Comparison of ENCODE assay signal across 9 cellular contexts in the genomic region with DNA sequence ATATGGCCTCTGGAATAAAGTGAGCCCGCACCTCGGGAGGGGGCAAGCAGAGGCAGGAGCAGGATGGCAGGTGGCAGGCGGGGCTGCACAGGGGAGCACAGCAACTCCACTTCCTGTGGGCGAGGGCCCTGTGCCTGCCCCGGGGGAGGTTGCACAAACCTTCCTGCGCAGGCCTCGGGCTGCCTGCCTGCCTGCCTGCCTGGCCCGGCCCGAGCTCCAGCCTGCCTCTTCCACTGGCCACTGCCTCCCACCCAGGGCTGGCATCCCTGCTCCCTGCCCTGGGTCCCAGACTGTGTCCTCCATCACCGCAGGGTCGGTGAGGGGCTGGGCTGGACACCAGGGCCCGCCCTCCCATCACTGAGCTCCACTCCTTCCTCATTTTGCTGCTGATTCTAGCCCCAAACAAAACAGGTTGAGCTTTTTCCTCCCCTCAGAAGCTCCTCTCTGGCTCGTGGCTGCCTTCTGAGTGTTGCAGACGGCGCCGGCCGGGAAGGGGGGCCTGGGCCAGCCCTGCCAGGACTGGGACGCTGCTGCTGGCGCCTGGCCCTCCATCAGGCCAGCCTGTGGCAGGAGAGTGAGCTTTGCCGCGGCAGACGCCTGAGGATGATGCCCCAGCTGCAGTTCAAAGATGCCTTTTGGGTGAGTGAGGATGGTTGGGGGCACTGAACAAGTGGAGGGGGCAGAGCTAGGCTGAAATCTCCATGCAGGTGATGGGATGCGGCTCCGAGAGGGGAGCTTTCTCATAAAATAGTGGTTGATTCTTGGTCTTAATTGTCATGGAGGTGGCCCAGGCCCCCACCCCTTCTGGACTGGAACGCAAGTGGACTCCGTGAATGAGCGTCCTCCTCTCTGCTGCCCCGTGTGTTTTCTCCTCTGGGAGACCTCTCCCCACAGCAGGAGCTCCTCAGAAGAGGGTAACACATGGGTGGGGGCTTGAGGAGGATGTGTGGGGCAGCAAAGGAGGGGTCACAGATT. TPM values are rescaled to one million over a fixed set of nuclear protein-coding genes. Genes with fewer than 3 reads are reported as not detected.
DNase-seq lines count a peak whose midpoint lies in the region; ATAC-seq and TF ChIP-seq lines count a peak whose summit lies in the region.
"Had no signal": no experiment of that assay in that cellular context is flagged by ENCODE, and none has a peak within 500 bp of the region (broad histone marks: within the 10 kb centered on the region; RNA-seq: fewer than 3 reads in every experiment).

Gene PSTPIP1 (plus strand): TSS at position 156 of the 975 bp plus-strand sequence. CDS start 448 bp downstream, at position 604.

- H3K27me3 Mint-ChIP-seq in T-cell: no peaks in the 10 kb centered on the region
- H3K27me3 Mint-ChIP-seq in stimulated activated naive CD8-positive, alpha-beta T cell treated with anti-CD3 and anti-CD28 coated beads, Interleukin-15, Interleukin-2, amounts not matched to agents 100 ng/mL and 50 ng/mL, for 24 hours: no peaks in the 10 kb centered on the region

- peak; percentile 47 to 81 (median 68) for DNase-seq in T-cell
- DNase-seq in amygdala (lab: John Stamatoyannopoulos, UW): peak in 37 of 56 donors; percentile 15 to 79 (median 45)
- DNase-seq in lung (ENCODE audit: low spot score): no peak
- no peak for DNase-seq in HAP-1 (ENCODE audit: low spot score in 2 of 2)

- H3K36me3 ChIP-seq in lung (ENCODE audit: control insufficient read depth in 2 of 2, insufficient read depth in 2 of 2, low read length in 2 of 2): no peaks in the 10 kb centered on the region
- no peaks in the 10 kb centered on the region for H3K36me3 ChIP-seq in HAP-1 (replicated peaks)

- peak within 1 kb of the TSS; percentile 91 to 96 (median 93) for H3K4me3 Mint-ChIP-seq in T-cell
- H3K4me3 Mint-ChIP-seq in stimulated activated naive CD8-positive, alpha-beta T cell treated with anti-CD3 and anti-CD28 coated beads, Interleukin-15, Interleukin-2, amounts not matched to agents 100 ng/mL and 50 ng/mL, for 24 hours: peak within 1 kb of the TSS; percentile 89

- H3K4me1 ChIP-seq in lung (ENCODE audit: control insufficient read depth in 2 of 2, insufficient read depth in 2 of 2, low read length in 2 of 2) (peaks cover 0 to 4% of the 10 kb centered on the region in 2 donors), HAP-1 (no peaks in the 10 kb centered on the region)

- no peak for TF ChIP-seq CTCF in lung (IDR thresholded peaks at IDR 0.05; ENCODE audit: control extremely low read depth, extremely low read depth)

- POLR2A ChIA-PET in T-cell (lab: Charles Lee): interaction anchor here (0.7 to 1.9 kb wide), 3 partner anchors 18 to 64 kb away, joined by 3 to 5 read pairs (median 4); partner anchors contain the start of gene RCN2 (in 1 of the 2)

- peaks cover 5% of the 10 kb centered on the region for H3K36me3 Mint-ChIP-seq in T-cell
- peaks cover 18% of the 10 kb centered on the region for H3K36me3 Mint-ChIP-seq in stimulated activated naive CD8-positive, alpha-beta T cell treated with anti-CD3 and anti-CD28 coated beads, Interleukin-15, Interleukin-2, amounts not matched to agents 100 ng/mL and 50 ng/mL, for 24 hours (ENCODE audit: low read depth)

- H3K9me3 ChIP-seq in lung (ENCODE audit: control insufficient read depth in 2 of 2, insufficient read depth in 1 of 2, low read length in 1 of 2) (no peaks in the 10 kb centered on the region), HAP-1 (no peaks in the 10 kb centered on the region)

- in situ Hi-C loops in HAP-1 (cut with MboI; ENCODE audit: low sequenced_read_pairs): no loop called here

- H3K4me3 ChIP-seq in lung: peak within 1 kb of the TSS; percentile 1
- H3K4me3 ChIP-seq in HAP-1: no peak within 1 kb of the TSS

- H3K27ac ChIP-seq in lung (ENCODE audit: low read depth in 1 of 2, low read length in 1 of 2): peak within 1 kb of the TSS in 1 of 2 donors; percentile 81

- TF ChIP-seq POLR2A in GM10847 (IDR thresholded peaks at IDR 0.05; ENCODE audit: extremely low read depth, insufficient read length): peak; percentile 77

- H3K9me3 Mint-ChIP-seq in T-cell: no peaks in the 10 kb centered on the region
- no peaks in the 10 kb centered on the region for H3K9me3 Mint-ChIP-seq in stimulated activated naive CD8-positive, alpha-beta T cell treated with anti-CD3 and anti-CD28 coated beads, Interleukin-15, Interleukin-2, amounts not matched to agents 100 ng/mL and 50 ng/mL, for 24 hours

- H3K27me3 ChIP-seq in lung (ENCODE audit: control insufficient read depth, insufficient read depth): no peaks in the 10 kb centered on the region
- H3K27me3 ChIP-seq in HAP-1 (ENCODE audit: low read depth): peaks cover 7% of the 10 kb centered on the region; the same call in 1 of the 2 replicates

- peaks cover 59 to 74% (median 60%) of the 10 kb centered on the region in 3 donors for H3K4me1 Mint-ChIP-seq in T-cell
- peaks cover 71% of the 10 kb centered on the region for H3K4me1 Mint-ChIP-seq in stimulated activated naive CD8-positive, alpha-beta T cell treated with anti-CD3 and anti-CD28 coated beads, Interleukin-15, Interleukin-2, amounts not matched to agents 100 ng/mL and 50 ng/mL, for 24 hours (ENCODE audit: low read depth)

- ATAC-seq in HG02981 (IDR thresholded peaks at IDR 0.05; ENCODE audit: unreplicated experiment): peak; percentile 63
- peak; percentile 80 to 83 (median 82) for ATAC-seq in T-cell (replicated peaks in 1 of 4)
- no peak for ATAC-seq in lung (ENCODE audit: insufficient read depth, low FRiP score)
- no peak for ATAC-seq in HG02840 (IDR thresholded peaks at IDR 0.05; ENCODE audit: low FRiP score, unreplicated experiment)

- H3K27ac Mint-ChIP-seq in T-cell: peak within 1 kb of the TSS; percentile 98 to 99
- H3K27ac Mint-ChIP-seq in stimulated activated naive CD8-positive, alpha-beta T cell treated with anti-CD3 and anti-CD28 coated beads, Interleukin-15, Interleukin-2, amounts not matched to agents 100 ng/mL and 50 ng/mL, for 24 hours: peak within 1 kb of the TSS; percentile 88

- WGBS in lung, 2 donors: 22 to 45% methylated on average over 27 to 28 of the region's 28 CpGs

- CTCF ChIA-PET in T-cell (lab: Charles Lee): interaction anchor here (0.6 to 2.2 kb wide), 7 partner anchors 18 to 707 kb away, joined by 3 to 12 read pairs (median 3); no protein-coding TSS in a partner anchor

RNA-seq across cellular contexts. Expression of gene PSTPIP1, which starts in this region (rescaled TPM):
- total RNA-seq in T-cell (100 to 1,000 TPM; 110 to 231 (median 180) TPM), lung (10 to 100 TPM; 12.4 to 27.8 TPM)
- 10 to 100 TPM; 13.4 to 39.6 TPM for polyA plus RNA-seq in lung
- total RNA-seq: fibroblast of villous mesenchyme had no signal

Comparison
In these comparisons a context has a peak if more than half of its experiments do, and no peak if none do; other contexts are left out.
1. ATAC-seq: peak in HG02981 (single experiment) and T-cell (4 of 4); none in lung (single experiment) and HG02840 (single experiment).
2. DNase-seq: peak in T-cell (34 of 34) and amygdala (37 of 56); none in lung (single experiment) and HAP-1 (0 of 2).